ENCODE assay signal across 15 cellular contexts in the genomic region with DNA sequence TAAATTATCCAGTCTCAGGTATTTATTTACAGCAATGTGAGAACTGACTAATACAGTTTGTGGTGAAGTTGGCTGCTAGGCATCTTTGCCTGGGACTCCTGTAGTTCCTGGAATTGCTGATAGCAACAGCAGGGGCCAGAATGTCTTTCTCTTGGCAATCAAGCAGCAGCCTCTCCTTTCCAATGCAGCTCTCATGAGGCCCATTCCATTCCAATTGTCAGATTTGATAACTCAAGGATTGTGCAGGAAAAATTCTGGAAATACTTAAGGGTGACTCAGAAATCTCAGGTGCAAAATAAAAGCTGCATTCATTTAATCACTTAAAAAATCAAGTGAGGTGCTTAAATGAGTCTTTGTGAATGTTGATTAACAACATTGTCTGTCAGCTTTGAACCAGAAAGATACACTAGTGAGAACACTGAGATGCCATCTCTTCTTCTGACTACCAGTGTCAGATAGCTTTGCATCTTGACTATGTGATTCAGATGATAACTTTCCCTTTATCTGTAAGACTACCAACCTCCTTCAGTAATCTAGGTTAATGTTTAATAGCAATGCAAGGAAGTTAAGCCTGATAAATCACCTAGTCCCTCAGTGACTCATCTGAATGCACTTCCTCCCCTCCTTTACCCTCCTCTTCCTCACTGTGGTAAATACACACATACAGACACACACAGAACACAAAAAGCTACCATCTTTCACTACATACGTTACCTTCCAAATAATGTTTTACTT. TPM values are rescaled to one million over a fixed set of nuclear protein-coding genes. Genes with fewer than 3 reads are reported as not detected.
DNase-seq lines count a peak whose midpoint lies in the region; ATAC-seq and TF ChIP-seq lines count a peak whose summit lies in the region.
"Had no signal": no experiment of that assay in that cellular context is flagged by ENCODE, and none has a peak within 500 bp of the region (broad histone marks: within the 10 kb centered on the region; RNA-seq: fewer than 3 reads in every experiment).

No MANE protein-coding gene starts in this region.

- no peak for DNase-seq in body of pancreas
- DNase-seq in mucosa of descending colon, result no peak
- DNase-seq in NCI-H2029 (lab: John Stamatoyannopoulos, UW), result no peak
- no peak for DNase-seq in NCI-H345 treated with DMSO at 0.1 percent for 48 hours (lab: John Stamatoyannopoulos, UW; ENCODE audit: unreplicated experiment)
- DNase-seq: C1 segment of cervical spinal cord; IMR-90; left cardiac atrium; NCI-H2081; OCI-M1; stimulated activated CD4-positive, alpha-beta T cell treated with anti-CD3 and anti-CD28 coated beads, Interleukin-4, amount 100 ng/mL, for 4 hours; T-helper 9 cell had no signal

- peak; percentile 56 for ATAC-seq in GM18505 (IDR thresholded peaks at IDR 0.05; ENCODE audit: unreplicated experiment)
- ATAC-seq in HG03196 (IDR thresholded peaks at IDR 0.05; ENCODE audit: unreplicated experiment), result peak; percentile 83
- peak; percentile 42 for ATAC-seq in body of pancreas
- peak; percentile 99 for ATAC-seq in mucosa of descending colon
- ATAC-seq in HG02852 (IDR thresholded peaks at IDR 0.05; ENCODE audit: unreplicated experiment), result no peak
- ATAC-seq in GM21576 (IDR thresholded peaks at IDR 0.05; ENCODE audit: unreplicated experiment), result no peak
- ATAC-seq: left cardiac atrium had no signal

- H3K4me3 ChIP-seq in body of pancreas (no peak overlapping the region), mucosa of descending colon (no peak overlapping the region)

- WGBS in body of pancreas, 2 donors, result 46 to 52% methylated on average over 1 of the region's 1 CpG

- no peaks in the 10 kb centered on the region for H3K27me3 ChIP-seq in body of pancreas

- TF ChIP-seq CTCF in body of pancreas (IDR thresholded peaks at IDR 0.05), result no peak
- no peak for TF ChIP-seq CTCF in mucosa of descending colon (IDR thresholded peaks at IDR 0.05)

- H3K9me3 ChIP-seq in body of pancreas, result no peaks in the 10 kb centered on the region
- no peaks in the 10 kb centered on the region for H3K9me3 ChIP-seq in mucosa of descending colon

- H3K4me1 ChIP-seq in body of pancreas (no peaks in the 10 kb centered on the region), mucosa of descending colon (ENCODE audit: low read depth) (no peaks in the 10 kb centered on the region)

- TF ChIP-seq POLR2A in GM18505 (IDR thresholded peaks at IDR 0.05; ENCODE audit: borderline replicate concordance, extremely low read depth, insufficient read depth, insufficient read length) (no peak), body of pancreas (IDR thresholded peaks at IDR 0.05) (no peak)

- no peak overlapping the region for H3K27ac ChIP-seq in body of pancreas

- intact Hi-C loops in body of pancreas (cut with DNase I), result no loop called here
- intact Hi-C loops in mucosa of descending colon (cut with DNase I, micrococcal nuclease), result no loop called here

- H3K36me3 ChIP-seq in body of pancreas (replicated peaks in 1 of 2; ENCODE audit: insufficient read depth in 1 of 2, low read depth in 2 of 2) (no peaks in the 10 kb centered on the region), mucosa of descending colon (ENCODE audit: low read depth) (no peaks in the 10 kb centered on the region)

RNA-seq across cellular contexts. Expression of a gene that starts 32.1 kb away (rescaled TPM):
- total RNA-seq in body of pancreas (1 to 10 TPM; 1.3 to 4.2 TPM), mucosa of descending colon (10 to 100 TPM in 1 of 3 donors, 1 to 10 TPM in 1, under 1 TPM in 1; 0.35 to 20.5 (median 2.1) TPM)
- total RNA-seq: IMR-90 had no signal

Comparison
In these comparisons a context has a peak if more than half of its experiments do, and no peak if none do; other contexts are left out.
1. ATAC-seq: peak in GM18505 (single experiment), HG03196 (single experiment), body of pancreas (single experiment) and mucosa of descending colon (single experiment); none in HG02852 (single experiment) and GM21576 (single experiment).